9 cellular contexts compared by ENCODE assay signal in the genomic region with DNA sequence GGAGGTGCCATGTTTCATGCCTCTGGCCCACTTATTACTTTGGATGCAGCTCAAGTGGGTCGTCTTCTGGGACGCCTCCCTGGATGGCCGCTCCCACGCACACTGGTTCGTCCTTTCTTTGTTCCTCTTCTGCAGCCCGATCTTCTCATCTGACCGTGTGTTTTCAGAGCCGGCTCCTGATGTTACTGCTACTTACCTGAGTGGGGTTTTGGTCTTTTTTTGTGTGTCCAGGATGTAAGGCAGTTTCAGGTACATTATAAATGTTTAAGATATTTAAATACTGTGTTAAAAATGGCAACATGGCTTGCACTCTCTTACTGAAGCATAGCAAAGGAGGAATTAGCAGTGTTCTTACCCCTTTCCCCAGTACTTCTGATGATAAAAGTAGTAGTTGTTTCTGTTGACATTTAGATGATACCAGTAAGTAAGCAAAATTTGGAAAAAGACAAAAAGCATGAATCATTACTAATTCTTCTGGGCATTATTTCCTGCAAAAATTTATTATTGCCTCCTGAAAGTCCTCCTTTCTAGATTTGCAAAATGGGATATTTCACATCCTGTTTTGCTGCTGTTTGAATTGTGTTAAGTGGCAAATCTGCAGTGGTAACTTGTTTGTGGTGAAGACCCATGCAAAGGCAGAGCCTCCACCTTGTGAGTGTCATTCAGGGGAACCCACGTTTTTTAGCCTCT. TPM values are rescaled to one million over a fixed set of nuclear protein-coding genes. Genes with fewer than 3 reads are reported as not detected.
A peak's percentile ranks its signal among the peaks of the same experiment; 100 is the strongest.
DNase-seq lines count a peak whose midpoint lies in the region; ATAC-seq and TF ChIP-seq lines count a peak whose summit lies in the region.
"Had no signal": no experiment of that assay in that cellular context is flagged by ENCODE, and none has a peak within 500 bp of the region (broad histone marks: within the 10 kb centered on the region; RNA-seq: fewer than 3 reads in every experiment).

No MANE protein-coding gene starts in this region.

- H3K9me3 ChIP-seq in DOHH2 (ENCODE audit: control insufficient read depth, insufficient read depth, low read length) = no peaks in the 10 kb centered on the region

- no peaks in the 10 kb centered on the region for H3K27me3 Mint-ChIP-seq in activated CD8-positive, alpha-beta T cell treated with anti-CD3 and anti-CD28 coated beads, Interleukin-2, amount 10 ng/mL, durations not matched to agents 7 days and 5 days (ENCODE audit: low read depth)

- H3K36me3 Mint-ChIP-seq in activated CD8-positive, alpha-beta T cell treated with anti-CD3 and anti-CD28 coated beads, Interleukin-2, amount 10 ng/mL, durations not matched to agents 7 days and 5 days (ENCODE audit: low read depth) = peaks cover 71% of the 10 kb centered on the region

- H3K27ac Mint-ChIP-seq in activated CD8-positive, alpha-beta T cell treated with anti-CD3 and anti-CD28 coated beads, Interleukin-2, amount 10 ng/mL, durations not matched to agents 7 days and 5 days = peak overlapping the region; percentile 65

- in situ Hi-C loops in brain microvascular endothelial cell (cut with HindIII; ENCODE audit: low pct_ligation_motif_present, low sequenced_read_pairs) = no loop called here

- peaks cover 4% of the 10 kb centered on the region for H3K9me3 Mint-ChIP-seq in activated CD8-positive, alpha-beta T cell treated with anti-CD3 and anti-CD28 coated beads, Interleukin-2, amount 10 ng/mL, durations not matched to agents 7 days and 5 days (ENCODE audit: insufficient read depth)

- peaks cover 91% of the 10 kb centered on the region for H3K4me1 ChIP-seq in DOHH2 (ENCODE audit: control insufficient read depth, low read length)

- ATAC-seq in GM19351 (IDR thresholded peaks at IDR 0.05; ENCODE audit: unreplicated experiment) (peak; percentile 62), HG03025 (IDR thresholded peaks at IDR 0.05; ENCODE audit: low FRiP score, unreplicated experiment) (peak; percentile 74)
- no peak for ATAC-seq in activated CD8-positive, alpha-beta T cell treated with anti-CD3 and anti-CD28 coated beads, Interleukin-2, amount 10 ng/mL, durations not matched to agents 7 days and 5 days

- H3K4me2 ChIP-seq in DOHH2 (ENCODE audit: low read length) = peak overlapping the region; percentile 95

- H3F3A ChIP-seq in DOHH2 (ENCODE audit: control insufficient read depth, insufficient read depth) = peaks cover 34% of the 10 kb centered on the region

- H4K20me1 ChIP-seq in DOHH2 (ENCODE audit: control insufficient read depth, insufficient read depth, low read depth, low read length) = peaks cover 6% of the 10 kb centered on the region; the same call in 1 of the 2 replicates

- H3K36me3 ChIP-seq in DOHH2 (ENCODE audit: control insufficient read depth, low read length) (peaks cover 76% of the 10 kb centered on the region), brain microvascular endothelial cell (replicated peaks) (no peaks in the 10 kb centered on the region)

- no peaks in the 10 kb centered on the region for H3K9me2 ChIP-seq in DOHH2 (replicated peaks; ENCODE audit: control insufficient read depth, low read length)

- H3K4me3 Mint-ChIP-seq in activated CD8-positive, alpha-beta T cell treated with anti-CD3 and anti-CD28 coated beads, Interleukin-2, amount 10 ng/mL, durations not matched to agents 7 days and 5 days = no peak overlapping the region

- POLR2A ChIA-PET in activated CD8-positive, alpha-beta T cell treated with anti-CD3 and anti-CD28 coated beads, Interleukin-2, amount 10 ng/mL, durations not matched to agents 7 days and 5 days (lab: Charles Lee) = no interaction called here

- peak overlapping the region; percentile 73 for H3K4me3 ChIP-seq in DOHH2 (ENCODE audit: low read length)
- no peak overlapping the region for H3K4me3 ChIP-seq in brain microvascular endothelial cell (ENCODE audit: low read depth, low read length)

- peaks cover 66% of the 10 kb centered on the region for H3K4me1 Mint-ChIP-seq in activated CD8-positive, alpha-beta T cell treated with anti-CD3 and anti-CD28 coated beads, Interleukin-2, amount 10 ng/mL, durations not matched to agents 7 days and 5 days (ENCODE audit: low read depth)

- CTCF ChIA-PET in activated CD8-positive, alpha-beta T cell treated with anti-CD3 and anti-CD28 coated beads, Interleukin-2, amount 10 ng/mL, durations not matched to agents 7 days and 5 days (lab: Charles Lee) = interaction anchor here (0.7 kb wide), 1 partner anchor 9 kb away, joined by 3 read pairs; no protein-coding TSS in a partner anchor

- TF ChIP-seq CTCF in DOHH2 (IDR thresholded peaks at IDR 0.05; ENCODE audit: low read depth, low read length, poor library complexity, severe bottlenecking) (no peak), brain microvascular endothelial cell (IDR thresholded peaks at IDR 0.05; ENCODE audit: low read depth, low read length, missing control alignments) (no peak)

- no peak for DNase-seq in activated CD8-positive, alpha-beta T cell treated with anti-CD3 and anti-CD28 coated beads, Interleukin-2, amount 10 ng/mL, durations not matched to agents 7 days and 5 days
- DNase-seq in NCI-H2029 (lab: John Stamatoyannopoulos, UW) (no peak), brain microvascular endothelial cell (no peak), mesenteric fat pad (ENCODE audit: low spot score) (no peak), GOT3 (lab: John Stamatoyannopoulos, UW) (no peak)
- DNase-seq: activated effector memory CD4-positive, alpha-beta T cell treated with Interleukin-2 at 50 U/mL for 16 hours had no signal

- peaks cover 100% of the 10 kb centered on the region for H3K79me2 ChIP-seq in DOHH2 (ENCODE audit: control insufficient read depth, low read length)

- H3K27ac ChIP-seq in DOHH2 (ENCODE audit: low read depth, low read length) (peak overlapping the region; percentile 91), brain microvascular endothelial cell (no peak overlapping the region)

- no peaks in the 10 kb centered on the region for H3K27me3 ChIP-seq in DOHH2 (ENCODE audit: control insufficient read depth, low read length)
- H3K27me3 ChIP-seq in brain microvascular endothelial cell (replicated peaks) = no peaks in the 10 kb centered on the region

RNA-seq across cellular contexts. Expression of gene SHH, which starts 59.4 kb away (rescaled TPM):
- total RNA-seq in activated CD8-positive, alpha-beta T cell treated with anti-CD3 and anti-CD28 coated beads, Interleukin-2, amount 10 ng/mL, durations not matched to agents 7 days and 5 days = under 1 TPM in 1 of 2 experiments, not detected in 1; 0.08 TPM
- not detected for total RNA-seq in mesenteric fat pad
